In genomic region chr1:62250126-62250726, GRCh38 we compare ENCODE assay signal across 28 cellular contexts. TPM values are rescaled to one million over a fixed set of nuclear protein-coding genes. Genes with fewer than 3 reads are reported as not detected.
DNase-seq lines count a peak whose midpoint lies in the region; ATAC-seq and TF ChIP-seq lines count a peak whose summit lies in the region.
"Had no signal": no experiment of that assay in that cellular context is flagged by ENCODE, and none has a peak within 500 bp of the region (broad histone marks: within the 10 kb centered on the region; RNA-seq: fewer than 3 reads in every experiment).

No MANE protein-coding gene starts in this region.

- POLR2A ChIA-PET in SK-N-SH (lab: Yijun Ruan, JAX), result interaction anchor here (0.6 kb wide), 1 partner anchor 20 kb away, joined by 3 read pairs; no protein-coding TSS in a partner anchor

- H3K36me3 ChIP-seq in SK-N-SH (replicated peaks in 1 of 2; ENCODE audit: control insufficient read depth in 1 of 2, insufficient read depth in 2 of 2, low read length in 1 of 2) (no peaks in the 10 kb centered on the region), transverse colon (no peaks in the 10 kb centered on the region), upper lobe of left lung (no peaks in the 10 kb centered on the region)
- H3K36me3 ChIP-seq: BLaER1, SJSA1 had no signal

- H3K9me3 ChIP-seq in SK-N-SH (no peaks in the 10 kb centered on the region), transverse colon (no peaks in the 10 kb centered on the region), upper lobe of left lung (no peaks in the 10 kb centered on the region)
- H3K9me3 ChIP-seq: BLaER1, SJSA1 had no signal

- H3K79me2 ChIP-seq in SK-N-SH (ENCODE audit: insufficient read depth), result no peaks in the 10 kb centered on the region

- 39% methylated on average over 8 of the region's 10 CpGs for WGBS in SK-N-SH (ENCODE audit: low lambda C conversion rate)
- 78 to 83% methylated on average over 1 to 10 of the region's 10 CpGs for WGBS in transverse colon (ENCODE audit: low coverage in 1 of 2), 2 donors
- WGBS in upper lobe of left lung, 2 donors, result 62 to 67% methylated on average over 9 to 10 of the region's 10 CpGs

- in situ Hi-C loops in transverse colon (cut with MboI; ENCODE audit: low pct_ligation_motif_present in 1 of 4, low pct_unique_long_range_greater_than_20kb in 1 of 4, low sequenced_read_pairs in 3 of 4), result no loop called here

- H3K9ac ChIP-seq in SK-N-SH, result no peak overlapping the region
- H3K9ac ChIP-seq: BLaER1 had no signal

- no peak overlapping the region for H2AFZ ChIP-seq in SK-N-SH (ENCODE audit: low read depth)

- TF ChIP-seq CTCF in SK-N-SH (IDR thresholded peaks at IDR 0.05), result no peak
- no peak for TF ChIP-seq CTCF in transverse colon (IDR thresholded peaks at IDR 0.05)
- no peak for TF ChIP-seq CTCF in upper lobe of left lung (IDR thresholded peaks at IDR 0.05)

- H4K20me1 ChIP-seq in SK-N-SH (ENCODE audit: insufficient read depth), result no peaks in the 10 kb centered on the region
- H4K20me1 ChIP-seq: BLaER1 had no signal

- no peak overlapping the region for H3K4me3 ChIP-seq in SK-N-SH (ENCODE audit: low read depth in 2 of 2, low read length in 1 of 2)
- H3K4me3 ChIP-seq in transverse colon, result no peak overlapping the region
- no peak overlapping the region for H3K4me3 ChIP-seq in upper lobe of left lung
- H3K4me3 ChIP-seq: BLaER1, GM12878, SJSA1 had no signal

- H3K27ac ChIP-seq in SK-N-SH (ENCODE audit: low read depth in 2 of 2, low read length in 1 of 2) (peak overlapping the region in 1 of 2 experiments; percentile 61; a peak in 1 of 4 replicates), transverse colon (no peak overlapping the region), upper lobe of left lung (no peak overlapping the region)
- H3K27ac ChIP-seq: BLaER1, HL-60, SJSA1 had no signal

- DNase-seq in DMS 273 treated with DMSO at 0.1 percent for 48 hours (lab: John Stamatoyannopoulos, UW), result peak; percentile 30
- DNase-seq in NCI-H524 (lab: John Stamatoyannopoulos, UW), result peak; percentile 43 to 83
- peak; percentile 62 for DNase-seq in SK-N-SH
- peak; percentile 35 for DNase-seq in iPS-NIHi7 (ENCODE audit: extremely low spot score)
- no peak for DNase-seq in transverse colon
- DNase-seq in upper lobe of left lung, result no peak
- DNase-seq: CD4-positive, CD25-positive, alpha-beta regulatory T cell; GDM1; GOT3; HCEC 1CT; Karpas-422; NCI-H1092; NCI-H1417 treated with DMSO at 0.1 percent for 48 hours; NCI-H187 treated with DMSO at 0.1 percent for 48 hours; NCI-H2227 treated with DMSO at 0.1 percent for 48 hours; NCI-H748 treated with DMSO at 0.1 percent for 48 hours; NK-92 treated with Interleukin-12 subunit alpha and Interleukin-12 subunit beta, amount 100 ng/mL, for 24 hours; PC-3; Right ventricle myocardium superior; SW 1271 had no signal

- no peak for ATAC-seq in upper lobe of left lung (ENCODE audit: low FRiP score in 2 of 2)
- ATAC-seq in GM19328 (IDR thresholded peaks at IDR 0.05; ENCODE audit: unreplicated experiment), result no peak
- ATAC-seq: GM12878, PC-3 had no signal

- CTCF ChIA-PET in SK-N-SH (lab: Yijun Ruan, JAX), result interaction anchor here (0.7 to 0.8 kb wide), 2 partner anchors 22 to 75 kb away, joined by 3 to 4 read pairs; no protein-coding TSS in a partner anchor

- TF ChIP-seq RAD21 in SK-N-SH (IDR thresholded peaks at IDR 0.05; ENCODE audit: low read length), result peak; percentile 26; the same call in 1 of the 2 replicates

- H3F3A ChIP-seq in SK-N-SH (replicated peaks; ENCODE audit: insufficient read depth), result no peaks in the 10 kb centered on the region

- intact Hi-C loops in transverse colon (cut with DNase I; ENCODE audit: low total_unique reads), result no loop called here

- TF ChIP-seq EP300 in SK-N-SH (IDR thresholded peaks at IDR 0.05; ENCODE audit: borderline replicate concordance in 1 of 2, low read depth in 1 of 2, low read length in 1 of 2) (no peak; a peak in 1 of 4 replicates), transverse colon (IDR thresholded peaks at IDR 0.05; ENCODE audit: low read depth) (no peak), upper lobe of left lung (IDR thresholded peaks at IDR 0.05) (no peak)

- H3K4me2 ChIP-seq in SK-N-SH, result no peak overlapping the region
- H3K4me2 ChIP-seq: BLaER1 had no signal

- H3K27me3 ChIP-seq in SK-N-SH (ENCODE audit: insufficient read depth), result no peaks in the 10 kb centered on the region
- H3K27me3 ChIP-seq in transverse colon, result no peaks in the 10 kb centered on the region
- H3K27me3 ChIP-seq in upper lobe of left lung, result no peaks in the 10 kb centered on the region
- H3K27me3 ChIP-seq: BLaER1, SJSA1 had no signal

- TF ChIP-seq POLR2A in transverse colon (IDR thresholded peaks at IDR 0.05), result no peak
- TF ChIP-seq POLR2A in upper lobe of left lung (IDR thresholded peaks at IDR 0.05), result no peak

- no peaks in the 10 kb centered on the region for H3K9me2 ChIP-seq in SK-N-SH

- H3K4me1 ChIP-seq in SK-N-SH (ENCODE audit: control insufficient read depth in 1 of 2, insufficient read depth in 2 of 2, low read depth in 1 of 2, low read length in 1 of 2) (peaks cover 0 to 3% of the 10 kb centered on the region in 2 experiments; a peak in 1 of 4 replicates), transverse colon (no peaks in the 10 kb centered on the region), upper lobe of left lung (no peaks in the 10 kb centered on the region)
- H3K4me1 ChIP-seq: SJSA1 had no signal

TF ChIP-seq in SK-N-SH, 30 proteins besides CTCF, POLR2A, EP300 and RAD21:
- TF ChIP-seq, protein P1, sequence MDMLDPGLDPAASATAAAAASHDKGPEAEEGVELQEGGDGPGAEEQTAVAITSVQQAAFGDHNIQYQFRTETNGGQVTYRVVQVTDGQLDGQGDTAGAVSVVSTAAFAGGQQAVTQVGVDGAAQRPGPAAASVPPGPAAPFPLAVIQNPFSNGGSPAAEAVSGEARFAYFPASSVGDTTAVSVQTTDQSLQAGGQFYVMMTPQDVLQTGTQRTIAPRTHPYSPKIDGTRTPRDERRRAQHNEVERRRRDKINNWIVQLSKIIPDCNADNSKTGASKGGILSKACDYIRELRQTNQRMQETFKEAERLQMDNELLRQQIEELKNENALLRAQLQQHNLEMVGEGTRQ (IDR thresholded peaks at IDR 0.05; ENCODE audit: borderline replicate concordance, low read depth, low read length), result no peak
- TF ChIP-seq POLR2AphosphoS5 (IDR thresholded peaks at IDR 0.05; ENCODE audit: low read depth, low read length) (no peak), MXI1 (IDR thresholded peaks at IDR 0.05; ENCODE audit: low read depth, low read length) (no peak), PBX3 (IDR thresholded peaks at IDR 0.05) (no peak), SMC3 (IDR thresholded peaks at IDR 0.05; ENCODE audit: low read depth, low read length) (no peak), MEF2A (IDR thresholded peaks at IDR 0.05; ENCODE audit: borderline replicate concordance, low read depth) (no peak)

RNA-seq across cellular contexts. Expression of gene L1TD1, which starts 55.6 kb away (rescaled TPM):
- polyA plus RNA-seq in SK-N-SH (2012; rRNA removed), result not detected in 2 replicates
- not detected in 2 replicates for polyA plus RNA-seq in SK-N-SH (2012; cell fraction: cytosol; rRNA removed)
- polyA plus RNA-seq in SK-N-SH (2012; cell fraction: nucleus; rRNA removed), result not detected in 2 replicates
- total RNA-seq in transverse colon (1 to 10 TPM in 3 of 4 donors, not detected in 1; 2.0 to 5.4 (median 3.4) TPM), upper lobe of left lung (under 1 TPM; under 0.01 to 0.71 (median 0.47) TPM)
- total RNA-seq: A172; CD4-positive, CD25-positive, alpha-beta regulatory T cell; NCI-H460; PC-3; Right ventricle myocardium superior; RPMI7951; SJSA1 had no signal
- polyA plus RNA-seq: CD4-positive, CD25-positive, alpha-beta regulatory T cell had no signal

Comparison
In these comparisons a context has a peak if more than half of its experiments do, and no peak if none do; other contexts are left out.
1. DNase-seq: peak in DMS 273 treated with DMSO at 0.1 percent for 48 hours (single experiment), NCI-H524 (2 of 2), SK-N-SH (single experiment) and iPS-NIHi7 (single experiment); none in transverse colon (single experiment) and upper lobe of left lung (0 of 2).